In genomic region chr16:31190061-31190460, GRCh38 we compare ENCODE assay signal across 20 cellular contexts. TPM values are rescaled to one million over a fixed set of nuclear protein-coding genes. Genes with fewer than 3 reads are reported as not detected.
DNase-seq lines count a peak whose midpoint lies in the region; ATAC-seq and TF ChIP-seq lines count a peak whose summit lies in the region.
"Had no signal": no experiment of that assay in that cellular context is flagged by ENCODE, and none has a peak within 500 bp of the region (broad histone marks: within the 10 kb centered on the region; RNA-seq: fewer than 3 reads in every experiment).

No MANE protein-coding gene starts in this region.

- H3K27ac ChIP-seq in RWPE2 (ENCODE audit: poor library complexity, severe bottlenecking) (no peak overlapping the region), suprapubic skin (no peak overlapping the region), PC-9 (no peak overlapping the region)
- H3K27ac ChIP-seq: gastrocnemius medialis, left lung, prostate gland, SK-N-MC had no signal

- H3K79me2 ChIP-seq in PC-9 (ENCODE audit: low read depth) = peaks cover 55% of the 10 kb centered on the region

- TF ChIP-seq EP300 in suprapubic skin (IDR thresholded peaks at IDR 0.05) = no peak

- no peak for DNase-seq in activated naive CD4-positive, alpha-beta T cell treated with anti-CD3 and anti-CD28 coated beads for 36 hours
- no peak for DNase-seq in activated naive CD4-positive, alpha-beta T cell treated with Interleukin-2 at 50 U/mL for 16 hours
- peak; percentile 19 for DNase-seq in RWPE2 (ENCODE audit: low spot score)
- DNase-seq in effector memory CD8-positive, alpha-beta T cell = no peak
- DNase-seq in stimulated activated effector memory CD8-positive, alpha-beta T cell treated with anti-CD3 and anti-CD28 coated beads, Interleukin-12 subunit alpha, Interleukin-12 subunit beta, amount 100 ng/mL, for 72 hours (ENCODE audit: low spot score in 2 of 2) = no peak
- no peak for DNase-seq in suprapubic skin (ENCODE audit: low spot score in 2 of 2)
- no peak for DNase-seq in PC-9
- no peak for DNase-seq in erythroblast (lab: John Stamatoyannopoulos, UW)
- DNase-seq: activated CD8-positive, alpha-beta memory T cell treated with anti-CD3 and anti-CD28 coated beads, Interleukin-2, amount 50 U/mL, for 48 hours; amniotic stem cell; gastrocnemius medialis; GOT3; left lung; NCI-H1417 treated with DMSO at 0.1 percent for 48 hours; NCI-H2171; NCI-H82; stimulated activated naive CD8-positive, alpha-beta T cell treated with anti-CD3 and anti-CD28 coated beads, Interleukin-15, amount 100 ng/mL, for 72 hours had no signal

- H3K4me3 ChIP-seq in RWPE2 (ENCODE audit: severe bottlenecking) = no peak overlapping the region
- no peak overlapping the region for H3K4me3 ChIP-seq in suprapubic skin
- no peak overlapping the region for H3K4me3 ChIP-seq in PC-9
- H3K4me3 ChIP-seq: gastrocnemius medialis, left lung, prostate gland, SK-N-MC had no signal

- H3K9me2 ChIP-seq in PC-9 (ENCODE audit: insufficient read depth) = no peaks in the 10 kb centered on the region

- CTCF ChIA-PET in activated naive CD4-positive, alpha-beta T cell treated with anti-CD3 and anti-CD28 coated beads for 36 hours (lab: Charles Lee) = no interaction called here
- CTCF ChIA-PET in PC-9 (lab: Charles Lee) = no interaction called here

- H3K9me3 ChIP-seq in RWPE2 (ENCODE audit: severe bottlenecking) (no peaks in the 10 kb centered on the region), suprapubic skin (no peaks in the 10 kb centered on the region), PC-9 (ENCODE audit: insufficient read depth, low read depth) (no peaks in the 10 kb centered on the region)
- H3K9me3 ChIP-seq: gastrocnemius medialis, left lung, prostate gland had no signal

- H3K27me3 Mint-ChIP-seq in activated naive CD4-positive, alpha-beta T cell treated with anti-CD3 and anti-CD28 coated beads for 36 hours (ENCODE audit: low read depth) = no peaks in the 10 kb centered on the region
- H3K27me3 Mint-ChIP-seq in effector memory CD8-positive, alpha-beta T cell = no peaks in the 10 kb centered on the region
- H3K27me3 Mint-ChIP-seq: stimulated activated naive CD8-positive, alpha-beta T cell treated with anti-CD3 and anti-CD28 coated beads, Interleukin-15, amount 100 ng/mL, for 72 hours had no signal

- H3F3A ChIP-seq in PC-9 (ENCODE audit: insufficient read depth, low read depth) = peaks cover 100% of the 10 kb centered on the region

- peaks cover 94% of the 10 kb centered on the region for H4K20me1 ChIP-seq in PC-9 (ENCODE audit: insufficient read depth)

- intact Hi-C loops in activated naive CD4-positive, alpha-beta T cell treated with anti-CD3 and anti-CD28 coated beads for 36 hours (cut with micrococcal nuclease) = no loop called here
- intact Hi-C loops in PC-9 (cut with micrococcal nuclease; ENCODE audit: unreplicated experiment) = no loop called here

- no peak overlapping the region for H2AFZ ChIP-seq in PC-9

- H3K36me3 ChIP-seq in RWPE2 (ENCODE audit: low read depth) (peaks cover 100% of the 10 kb centered on the region), suprapubic skin (peaks cover 100% of the 10 kb centered on the region), PC-9 (ENCODE audit: low read depth) (peaks cover 88% of the 10 kb centered on the region)

- H3K4me2 ChIP-seq in PC-9 = no peak overlapping the region

- ATAC-seq in RWPE2 (ENCODE audit: low read depth) = no peak
- ATAC-seq in effector memory CD8-positive, alpha-beta T cell (replicated peaks) = no peak
- no peak for ATAC-seq in stimulated activated effector memory CD8-positive, alpha-beta T cell treated with anti-CD3 and anti-CD28 coated beads, Interleukin-12 subunit alpha, Interleukin-12 subunit beta, amount 100 ng/mL, for 72 hours
- ATAC-seq: gastrocnemius medialis; left lung; stimulated activated naive CD8-positive, alpha-beta T cell treated with anti-CD3 and anti-CD28 coated beads, Interleukin-15, amount 100 ng/mL, for 72 hours had no signal

- H3K27me3 ChIP-seq in RWPE2 (ENCODE audit: insufficient read depth, poor library complexity, severe bottlenecking) (no peaks in the 10 kb centered on the region), suprapubic skin (no peaks in the 10 kb centered on the region), PC-9 (ENCODE audit: insufficient read depth, low read depth) (no peaks in the 10 kb centered on the region)
- H3K27me3 ChIP-seq: gastrocnemius medialis, left lung had no signal

- H3K4me1 ChIP-seq in RWPE2 (ENCODE audit: insufficient read depth, poor library complexity, severe bottlenecking) (no peaks in the 10 kb centered on the region), suprapubic skin (peaks cover 6% of the 10 kb centered on the region), PC-9 (replicated peaks; ENCODE audit: insufficient read depth) (no peaks in the 10 kb centered on the region)
- H3K4me1 ChIP-seq: prostate gland had no signal

- no TSS peak for BruUV-seq in PC-9 (replicated peaks; lab: Mats Ljungman, UMichigan)

- H3K9me3 Mint-ChIP-seq in activated naive CD4-positive, alpha-beta T cell treated with anti-CD3 and anti-CD28 coated beads for 36 hours = no peaks in the 10 kb centered on the region
- H3K9me3 Mint-ChIP-seq in effector memory CD8-positive, alpha-beta T cell = no peaks in the 10 kb centered on the region
- no peaks in the 10 kb centered on the region for H3K9me3 Mint-ChIP-seq in stimulated activated effector memory CD8-positive, alpha-beta T cell treated with anti-CD3 and anti-CD28 coated beads, Interleukin-12 subunit alpha, Interleukin-12 subunit beta, amount 100 ng/mL, for 72 hours
- H3K9me3 Mint-ChIP-seq: stimulated activated naive CD8-positive, alpha-beta T cell treated with anti-CD3 and anti-CD28 coated beads, Interleukin-15, amount 100 ng/mL, for 72 hours had no signal

- no peak overlapping the region for H3K4me3 Mint-ChIP-seq in activated naive CD4-positive, alpha-beta T cell treated with anti-CD3 and anti-CD28 coated beads for 36 hours
- peak overlapping the region; percentile 45 to 53 for H3K4me3 Mint-ChIP-seq in effector memory CD8-positive, alpha-beta T cell
- H3K4me3 Mint-ChIP-seq in stimulated activated effector memory CD8-positive, alpha-beta T cell treated with anti-CD3 and anti-CD28 coated beads, Interleukin-12 subunit alpha, Interleukin-12 subunit beta, amount 100 ng/mL, for 72 hours = peak overlapping the region; percentile 19

- H3K36me3 Mint-ChIP-seq in activated naive CD4-positive, alpha-beta T cell treated with anti-CD3 and anti-CD28 coated beads for 36 hours (ENCODE audit: low read depth) = peaks cover 90% of the 10 kb centered on the region
- peaks cover 100% of the 10 kb centered on the region for H3K36me3 Mint-ChIP-seq in effector memory CD8-positive, alpha-beta T cell (ENCODE audit: insufficient read depth)
- peaks cover 100% of the 10 kb centered on the region for H3K36me3 Mint-ChIP-seq in stimulated activated effector memory CD8-positive, alpha-beta T cell treated with anti-CD3 and anti-CD28 coated beads, Interleukin-12 subunit alpha, Interleukin-12 subunit beta, amount 100 ng/mL, for 72 hours

- no peak for TF ChIP-seq POLR2A in suprapubic skin (IDR thresholded peaks at IDR 0.05)
- no peak for TF ChIP-seq POLR2A in erythroblast (IDR thresholded peaks at IDR 0.05; ENCODE audit: low read length)

- POLR2A ChIA-PET in PC-9 (lab: Charles Lee; ENCODE audit: unreplicated experiment) = no interaction called here

- 93% methylated on average over 12 of the region's 12 CpGs for WGBS in suprapubic skin

- TF ChIP-seq CTCF in RWPE2 (IDR thresholded peaks at IDR 0.05; ENCODE audit: poor library complexity, severe bottlenecking) (no peak), suprapubic skin (IDR thresholded peaks at IDR 0.05) (no peak), PC-9 (conservative IDR thresholded peaks at IDR 0.05) (no peak)

- peak overlapping the region; percentile 51 for H3K27ac Mint-ChIP-seq in activated naive CD4-positive, alpha-beta T cell treated with anti-CD3 and anti-CD28 coated beads for 36 hours
- peak overlapping the region; percentile 83 to 86 for H3K27ac Mint-ChIP-seq in effector memory CD8-positive, alpha-beta T cell
- H3K27ac Mint-ChIP-seq in stimulated activated effector memory CD8-positive, alpha-beta T cell treated with anti-CD3 and anti-CD28 coated beads, Interleukin-12 subunit alpha, Interleukin-12 subunit beta, amount 100 ng/mL, for 72 hours = peak overlapping the region; percentile 100

- H3K4me1 Mint-ChIP-seq in activated naive CD4-positive, alpha-beta T cell treated with anti-CD3 and anti-CD28 coated beads for 36 hours (ENCODE audit: low read depth) = peaks cover 69% of the 10 kb centered on the region
- H3K4me1 Mint-ChIP-seq in effector memory CD8-positive, alpha-beta T cell (ENCODE audit: low read depth in 2 of 2) = peaks cover 56 to 74% of the 10 kb centered on the region in 2 donors
- H3K4me1 Mint-ChIP-seq in stimulated activated effector memory CD8-positive, alpha-beta T cell treated with anti-CD3 and anti-CD28 coated beads, Interleukin-12 subunit alpha, Interleukin-12 subunit beta, amount 100 ng/mL, for 72 hours = peaks cover 86% of the 10 kb centered on the region

RNA-seq across cellular contexts. Expression of gene FUS, which starts 10.1 kb away (rescaled TPM):
- total RNA-seq in activated naive CD4-positive, alpha-beta T cell treated with anti-CD3 and anti-CD28 coated beads for 36 hours = 100 to 1,000 TPM; 424 to 435 TPM
- total RNA-seq in suprapubic skin (100 to 1,000 TPM in 1 of 4 donors, 10 to 100 TPM in 3; 52.5 to 121 (median 58.9) TPM), PC-9 (2021) (429 and 637 TPM in 2 replicates)

RNA-seq across cellular contexts. Expression of gene PYCARD, which starts 12.5 kb away (rescaled TPM):
- 1 to 10 TPM; 2.4 to 2.5 TPM for total RNA-seq in activated naive CD4-positive, alpha-beta T cell treated with anti-CD3 and anti-CD28 coated beads for 36 hours
- 100 to 1,000 TPM in 3 of 4 donors, 10 to 100 TPM in 1; 43.8 to 162 (median 121) TPM for total RNA-seq in suprapubic skin
- total RNA-seq in PC-9 (2021) = 72.9 and 107 TPM in 2 replicates

RNA-seq across cellular contexts. Expression of gene TRIM72, which starts 23.9 kb away (rescaled TPM):
- total RNA-seq in activated naive CD4-positive, alpha-beta T cell treated with anti-CD3 and anti-CD28 coated beads for 36 hours = not detected
- total RNA-seq in suprapubic skin (under 1 TPM in 2 of 4 donors, not detected in 2; 0.15 to 0.17 TPM), PC-9 (2021) (0.09 TPM in 1 of 2 replicates, not detected in the other)
- total RNA-seq: endothelial cell of umbilical vein had no signal

RNA-seq across cellular contexts. Expression of gene PYDC1, which starts 26.9 kb away (rescaled TPM):
- not detected for total RNA-seq in activated naive CD4-positive, alpha-beta T cell treated with anti-CD3 and anti-CD28 coated beads for 36 hours
- total RNA-seq in suprapubic skin (10 to 100 TPM in 2 of 4 donors, 1 to 10 TPM in 1, not detected in 1; 4.2 to 17.7 (median 13.8) TPM), PC-9 (2021) (not detected in 2 replicates)
- total RNA-seq: endothelial cell of umbilical vein, gastrocnemius medialis, left lung, prostate gland had no signal

RNA-seq across cellular contexts. Expression of gene PRSS36, which starts 40.2 kb away (rescaled TPM):
- total RNA-seq in activated naive CD4-positive, alpha-beta T cell treated with anti-CD3 and anti-CD28 coated beads for 36 hours = under 1 TPM; 0.93 to 0.99 TPM
- 10 to 100 TPM in 2 of 4 donors, 1 to 10 TPM in 2; 2.2 to 17.8 (median 8.4) TPM for total RNA-seq in suprapubic skin
- 4.1 and 6.8 TPM in 2 replicates for total RNA-seq in PC-9 (2021)
- total RNA-seq: endothelial cell of umbilical vein had no signal

Comparison
In these comparisons a context has a peak if more than half of its experiments do, and no peak if none do; other contexts are left out.
1. RNA of gene PYCARD, which starts 12.5 kb away (total RNA-seq): 43.8 to 162 TPM in suprapubic skin and 72.9 to 107 TPM in PC-9; 2.4 to 2.5 TPM in activated naive CD4-positive, alpha-beta T cell treated with anti-CD3 and anti-CD28 coated beads for 36 hours; every median in the first group is over 10 times any median in the second.
2. Peak in every context shown above with its lines, with median percentiles within 50 percentile points of each other: H3K27ac Mint-ChIP-seq.